8 cellular contexts compared by ENCODE assay signal in genomic region chr15:50181206-50181982, GRCh38.
DNase-seq lines count a peak whose midpoint lies in the region; ATAC-seq lines count a peak whose summit lies in the region.

No MANE protein-coding gene starts in this region.

- H3K27me3 ChIP-seq in iPS-20b (ENCODE audit: insufficient read depth, low read length): peaks cover 50% of the 10 kb centered on the region

- H3K36me3 Mint-ChIP-seq in T-helper 1 cell treated with Interleukin-12 subunit alpha and Interleukin-12 subunit beta and Interleukin-4 antibody, amounts not matched to agents 30 μg/mL and 1 μg/mL, for 36 hours (ENCODE audit: low read depth): peaks cover 2% of the 10 kb centered on the region
- H3K36me3 Mint-ChIP-seq in stimulated activated naive B cell treated with anti-CD40 and anti-IgM and Interleukin-4, amounts not matched to agents 10 μg/mL and 1 μg/mL and 100 μg/mL, for 72 hours: no peaks in the 10 kb centered on the region

- H3K27me3 Mint-ChIP-seq in T-helper 1 cell treated with Interleukin-12 subunit alpha and Interleukin-12 subunit beta and Interleukin-4 antibody, amounts not matched to agents 30 μg/mL and 1 μg/mL, for 36 hours (ENCODE audit: low read depth): no peaks in the 10 kb centered on the region
- H3K27me3 Mint-ChIP-seq in stimulated activated naive B cell treated with anti-CD40 and anti-IgM and Interleukin-4, amounts not matched to agents 10 μg/mL and 1 μg/mL and 100 μg/mL, for 72 hours: peaks cover 22 to 30% of the 10 kb centered on the region in 2 donors

- peak overlapping the region; percentile 78 for H3K4me3 ChIP-seq in iPS-20b (ENCODE audit: low read length)

- peak overlapping the region; percentile 24; the same call in 1 of the 2 replicates for H3K9ac ChIP-seq in iPS-20b (ENCODE audit: low read depth, low read length)

- H3K27ac Mint-ChIP-seq in T-helper 1 cell treated with Interleukin-12 subunit alpha and Interleukin-12 subunit beta and Interleukin-4 antibody, amounts not matched to agents 30 μg/mL and 1 μg/mL, for 36 hours: peak overlapping the region; percentile 62
- H3K27ac Mint-ChIP-seq in stimulated activated naive B cell treated with anti-CD40 and anti-IgM and Interleukin-4, amounts not matched to agents 10 μg/mL and 1 μg/mL and 100 μg/mL, for 72 hours: no peak overlapping the region

- H3K9me3 ChIP-seq in iPS-20b (ENCODE audit: insufficient read depth, low read depth, low read length): no peaks in the 10 kb centered on the region

- ATAC-seq in stimulated activated naive B cell treated with anti-CD40 and anti-IgM and Interleukin-4, amounts not matched to agents 10 μg/mL and 1 μg/mL and 100 μg/mL, for 72 hours (replicated peaks): no peak
- ATAC-seq in GM18519 (IDR thresholded peaks at IDR 0.05; ENCODE audit: low FRiP score, unreplicated experiment): no peak

- H3K27ac ChIP-seq in iPS-20b (ENCODE audit: low read length): no peak overlapping the region

- H3K4me1 ChIP-seq in iPS-20b (ENCODE audit: insufficient read depth, low read length): peaks cover 9% of the 10 kb centered on the region; the same call in 1 of the 2 replicates

- DNase-seq in NK-92 treated with Interleukin-12 subunit alpha and Interleukin-12 subunit beta, amount 100 ng/mL, for 24 hours (lab: John Stamatoyannopoulos, UW): peak; percentile 29
- no peak for DNase-seq in NK-92 (lab: John Stamatoyannopoulos, UW; ENCODE audit: unreplicated experiment)
- no peak for DNase-seq in stimulated activated naive B cell treated with anti-CD40 and anti-IgM and Interleukin-4, amounts not matched to agents 10 μg/mL and 1 μg/mL and 100 μg/mL, for 72 hours
- no peak for DNase-seq in superior temporal gyrus (ENCODE audit: extremely low spot score)
- no peak for DNase-seq in germinal center (ENCODE audit: low spot score)

- H3K36me3 ChIP-seq in iPS-20b (ENCODE audit: insufficient read depth, low read depth, low read length): no peaks in the 10 kb centered on the region

- peaks cover 41% of the 10 kb centered on the region for H3K4me1 Mint-ChIP-seq in T-helper 1 cell treated with Interleukin-12 subunit alpha and Interleukin-12 subunit beta and Interleukin-4 antibody, amounts not matched to agents 30 μg/mL and 1 μg/mL, for 36 hours (ENCODE audit: low read depth)
- peaks cover 10 to 15% of the 10 kb centered on the region in 2 donors for H3K4me1 Mint-ChIP-seq in stimulated activated naive B cell treated with anti-CD40 and anti-IgM and Interleukin-4, amounts not matched to agents 10 μg/mL and 1 μg/mL and 100 μg/mL, for 72 hours

- peak overlapping the region; percentile 95 for H3K4me3 Mint-ChIP-seq in T-helper 1 cell treated with Interleukin-12 subunit alpha and Interleukin-12 subunit beta and Interleukin-4 antibody, amounts not matched to agents 30 μg/mL and 1 μg/mL, for 36 hours
- H3K4me3 Mint-ChIP-seq in stimulated activated naive B cell treated with anti-CD40 and anti-IgM and Interleukin-4, amounts not matched to agents 10 μg/mL and 1 μg/mL and 100 μg/mL, for 72 hours: peak overlapping the region; percentile 93 to 97

- no peaks in the 10 kb centered on the region for H3K9me3 Mint-ChIP-seq in T-helper 1 cell treated with Interleukin-12 subunit alpha and Interleukin-12 subunit beta and Interleukin-4 antibody, amounts not matched to agents 30 μg/mL and 1 μg/mL, for 36 hours
- H3K9me3 Mint-ChIP-seq in stimulated activated naive B cell treated with anti-CD40 and anti-IgM and Interleukin-4, amounts not matched to agents 10 μg/mL and 1 μg/mL and 100 μg/mL, for 72 hours: no peaks in the 10 kb centered on the region
